16 cellular contexts compared by ENCODE assay signal in genomic region chr10:2897619-2898508, GRCh38.
DNase-seq lines count a peak whose midpoint lies in the region; ATAC-seq, FAIRE-seq and TF ChIP-seq lines count a peak whose summit lies in the region.
"Had no signal": no experiment of that assay in that cellular context is flagged by ENCODE, and none has a peak within 500 bp of the region (broad histone marks: within the 10 kb centered on the region; RNA-seq: fewer than 3 reads in every experiment).

No MANE protein-coding gene starts in this region.

- peak overlapping the region; percentile 40 for H2AFZ ChIP-seq in Loucy (ENCODE audit: low read length)
- no peak overlapping the region for H2AFZ ChIP-seq in astrocyte (ENCODE audit: low read depth, low read length)

- no peak for TF ChIP-seq CTCF in Loucy (conservative IDR thresholded peaks at IDR 0.05; ENCODE audit: low read length)
- TF ChIP-seq CTCF in astrocyte (IDR thresholded peaks at IDR 0.05; ENCODE audit: insufficient read depth, low read depth, low read length), result no peak

- H3F3A ChIP-seq in Loucy (ENCODE audit: low read depth), result peaks cover 21% of the 10 kb centered on the region

- H3K36me3 ChIP-seq in Loucy (ENCODE audit: insufficient read depth, low read length), result no peaks in the 10 kb centered on the region
- no peaks in the 10 kb centered on the region for H3K36me3 ChIP-seq in astrocyte (ENCODE audit: insufficient read depth, low read length)
- H3K36me3 ChIP-seq: adrenal gland, SJSA1 had no signal

- H3K79me2 ChIP-seq in Loucy (ENCODE audit: insufficient read depth, low read length) (no peaks in the 10 kb centered on the region), astrocyte (ENCODE audit: insufficient read depth, low read length) (no peaks in the 10 kb centered on the region)

- no peak overlapping the region for H3K4me3 Mint-ChIP-seq in astrocyte (ENCODE audit: unreplicated experiment)
- H3K4me3 Mint-ChIP-seq: activated CD8-positive, alpha-beta memory T cell treated with anti-CD3 and anti-CD28 coated beads, Interleukin-2, amount 10 ng/mL, durations not matched to agents 7 days and 5 days; CD4-positive, CD25-positive, alpha-beta regulatory T cell; nephron had no signal

- no peak for ATAC-seq in GM19452 (IDR thresholded peaks at IDR 0.05; ENCODE audit: unreplicated experiment)
- ATAC-seq: activated CD8-positive, alpha-beta memory T cell treated with anti-CD3 and anti-CD28 coated beads, Interleukin-2, amount 10 ng/mL, durations not matched to agents 7 days and 5 days; GM12878 had no signal

- H3K36me3 Mint-ChIP-seq in astrocyte (ENCODE audit: low read depth, unreplicated experiment), result no peaks in the 10 kb centered on the region
- H3K36me3 Mint-ChIP-seq: activated CD8-positive, alpha-beta memory T cell treated with anti-CD3 and anti-CD28 coated beads, Interleukin-2, amount 10 ng/mL, durations not matched to agents 7 days and 5 days; CD4-positive, CD25-positive, alpha-beta regulatory T cell had no signal

- H3K4me3 ChIP-seq in Loucy (ENCODE audit: low read length, poor library complexity, severe bottlenecking) (peak overlapping the region; percentile 39), astrocyte (ENCODE audit: insufficient read depth, low read depth, low read length) (no peak overlapping the region)
- H3K4me3 ChIP-seq: adrenal gland, GM12878, SJSA1 had no signal

- no peaks in the 10 kb centered on the region for H3K9me2 ChIP-seq in Loucy (replicated peaks; ENCODE audit: low read depth, low read length)

- DNase-seq in stimulated activated CD4-positive, alpha-beta T cell treated with anti-CD3 and anti-CD28 coated beads, Interleukin-15, amount 100 ng/mL, for 48 hours (ENCODE audit: low read depth in 2 of 2), result peak; percentile 7 to 8
- DNase-seq in stimulated activated CD4-positive, alpha-beta T cell treated with anti-CD3 and anti-CD28 coated beads, Interleukin-4, amount 100 ng/mL, for 1 hour, result no peak
- peak; percentile 0 for DNase-seq in astrocyte (ENCODE audit: low read depth)
- DNase-seq in GM12891 (ENCODE audit: insufficient read length, low spot score), result no peak
- DNase-seq in DMS153 treated with DMSO at 0.1 percent for 48 hours (lab: John Stamatoyannopoulos, UW; ENCODE audit: unreplicated experiment), result no peak
- DNase-seq: activated CD8-positive, alpha-beta memory T cell treated with anti-CD3 and anti-CD28 coated beads, Interleukin-2, amount 10 ng/mL, durations not matched to agents 7 days and 5 days; adrenal gland; CD4-positive, CD25-positive, alpha-beta regulatory T cell; HCEC 1CT; NCI-H1417; retina had no signal

- no peak overlapping the region for H3K27ac Mint-ChIP-seq in astrocyte (ENCODE audit: unreplicated experiment)
- H3K27ac Mint-ChIP-seq: activated CD8-positive, alpha-beta memory T cell treated with anti-CD3 and anti-CD28 coated beads, Interleukin-2, amount 10 ng/mL, durations not matched to agents 7 days and 5 days; CD4-positive, CD25-positive, alpha-beta regulatory T cell; nephron had no signal

- peaks cover 5% of the 10 kb centered on the region for H3K27me3 Mint-ChIP-seq in astrocyte (ENCODE audit: low read depth, unreplicated experiment)

- no peak for FAIRE-seq in astrocyte (lab: Jason Lieb, UNC)
- no peak for FAIRE-seq in GM12891 (lab: Jason Lieb, UNC)
- FAIRE-seq: GM12878 had no signal

- peak overlapping the region; percentile 64 for H3K9ac ChIP-seq in Loucy (ENCODE audit: low read depth, low read length, poor library complexity, severe bottlenecking)
- H3K9ac ChIP-seq in astrocyte (ENCODE audit: low read length), result no peak overlapping the region

- no peak for TF ChIP-seq POLR2A in GM12891 (IDR thresholded peaks at IDR 0.05; ENCODE audit: low read depth, low read length)

- H3K27me3 ChIP-seq in Loucy (ENCODE audit: insufficient read depth, low read length, poor library complexity, severe bottlenecking), result no peaks in the 10 kb centered on the region
- H3K27me3 ChIP-seq in astrocyte (ENCODE audit: insufficient read depth, low read length), result no peaks in the 10 kb centered on the region
- H3K27me3 ChIP-seq: adrenal gland had no signal

- H3K4me1 ChIP-seq in Loucy (ENCODE audit: insufficient read depth, low read length, poor library complexity, severe bottlenecking) (peaks cover 39% of the 10 kb centered on the region), astrocyte (ENCODE audit: insufficient read depth, low read length) (no peaks in the 10 kb centered on the region)
- H3K4me1 ChIP-seq: adrenal gland, SJSA1 had no signal

- H4K20me1 ChIP-seq in Loucy (ENCODE audit: insufficient read depth, low read length, poor library complexity, severe bottlenecking) (no peaks in the 10 kb centered on the region), astrocyte (ENCODE audit: insufficient read depth, low read length) (no peaks in the 10 kb centered on the region)

- H3K9me3 ChIP-seq in Loucy (ENCODE audit: insufficient read depth, low read depth, low read length), result no peaks in the 10 kb centered on the region
- no peaks in the 10 kb centered on the region for H3K9me3 ChIP-seq in astrocyte (ENCODE audit: insufficient read depth, low read depth, low read length)
- H3K9me3 ChIP-seq: adrenal gland, SJSA1 had no signal

- H3K9me3 Mint-ChIP-seq in astrocyte (ENCODE audit: unreplicated experiment), result no peaks in the 10 kb centered on the region

- no peak overlapping the region for H3K27ac ChIP-seq in astrocyte (ENCODE audit: low read depth, low read length)
- H3K27ac ChIP-seq: adrenal gland, SJSA1 had no signal

- H3K4me2 ChIP-seq in Loucy (ENCODE audit: low read depth, low read length, poor library complexity, severe bottlenecking), result peak overlapping the region; percentile 68
- H3K4me2 ChIP-seq in astrocyte (ENCODE audit: low read length), result no peak overlapping the region

- H3K4me1 Mint-ChIP-seq in astrocyte (ENCODE audit: low read depth, unreplicated experiment), result peaks cover 4% of the 10 kb centered on the region
- H3K4me1 Mint-ChIP-seq: activated CD8-positive, alpha-beta memory T cell treated with anti-CD3 and anti-CD28 coated beads, Interleukin-2, amount 10 ng/mL, durations not matched to agents 7 days and 5 days; CD4-positive, CD25-positive, alpha-beta regulatory T cell had no signal

TF ChIP-seq in GM12891, 5 proteins besides CTCF, POLR2A, EP300 and RAD21:
- TF ChIP-seq POU2F2 (IDR thresholded peaks at IDR 0.05; ENCODE audit: low read depth, low read length) (no peak), POLR2AphosphoS5 (IDR thresholded peaks at IDR 0.05; ENCODE audit: low read depth, low read length) (no peak), PAX5 (IDR thresholded peaks at IDR 0.05; ENCODE audit: insufficient read depth, low read length, severe bottlenecking) (no peak), SPI1 (IDR thresholded peaks at IDR 0.05; ENCODE audit: low read depth, low read length) (no peak), TAF1 (IDR thresholded peaks at IDR 0.05; ENCODE audit: low read depth, low read length) (no peak)

Comparison
In these comparisons a context has a peak if more than half of its experiments do, and no peak if none do; other contexts are left out.
1. DNase-seq: peak in stimulated activated CD4-positive, alpha-beta T cell treated with anti-CD3 and anti-CD28 coated beads, Interleukin-15, amount 100 ng/mL, for 48 hours (2 of 2) and astrocyte (single experiment); none in stimulated activated CD4-positive, alpha-beta T cell treated with anti-CD3 and anti-CD28 coated beads, Interleukin-4, amount 100 ng/mL, for 1 hour (single experiment), GM12891 (single experiment) and DMS153 treated with DMSO at 0.1 percent for 48 hours (single experiment).